ENCODE assay signal across 22 cellular contexts in the genomic region with DNA sequence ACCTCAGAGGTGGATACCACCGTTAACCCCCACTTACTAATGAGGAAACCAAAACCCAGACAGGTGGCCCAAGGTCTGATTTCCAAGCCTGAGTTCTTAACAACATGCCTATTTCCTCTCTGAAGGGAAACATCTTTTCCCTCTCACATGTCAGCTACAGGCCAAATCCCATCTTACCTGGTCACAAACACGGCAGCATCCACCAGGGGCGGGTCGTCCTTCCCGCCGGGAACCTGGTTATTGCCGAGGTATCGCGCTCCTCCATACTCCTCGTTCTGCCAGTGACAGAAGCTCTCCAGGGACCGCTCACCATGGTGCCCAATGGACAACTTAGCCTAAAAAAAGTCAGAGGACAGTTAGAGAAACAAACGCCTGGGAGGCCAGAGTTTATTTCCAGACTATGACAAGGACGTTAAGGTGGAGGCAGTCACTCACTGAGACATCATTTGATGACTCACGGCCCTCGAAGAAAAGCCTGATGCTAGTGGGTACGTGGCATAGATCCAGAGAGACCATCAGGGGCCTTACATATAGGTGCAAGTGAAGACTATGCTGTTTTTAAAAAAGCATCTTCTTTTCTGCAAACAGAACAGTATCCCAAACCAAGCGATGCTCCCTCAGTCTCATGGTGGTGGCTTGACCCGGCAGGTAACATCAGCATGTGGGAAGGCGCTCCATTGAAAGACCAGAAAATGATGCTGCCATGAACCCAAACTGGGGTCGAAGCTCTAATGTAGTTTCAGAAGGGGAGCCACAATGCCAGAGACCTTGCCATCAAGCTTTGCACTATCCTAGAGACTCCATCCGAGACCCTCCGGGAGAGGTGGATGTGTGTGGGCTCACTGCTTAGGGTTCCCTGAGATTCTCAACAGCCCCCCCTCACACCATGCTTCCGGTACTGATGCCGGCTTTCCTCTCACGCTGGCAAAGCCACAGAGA.
DNase-seq lines count a peak whose midpoint lies in the region; ATAC-seq, FAIRE-seq and TF ChIP-seq lines count a peak whose summit lies in the region.
"Had no signal": no experiment of that assay in that cellular context is flagged by ENCODE, and none has a peak within 500 bp of the region (broad histone marks: within the 10 kb centered on the region; RNA-seq: fewer than 3 reads in every experiment).

No MANE protein-coding gene starts in this region.

- no peaks in the 10 kb centered on the region for H3K27me3 Mint-ChIP-seq in activated T-cell treated with anti-CD3 and anti-CD28 coated beads, Interleukin-2, amount 50 U/mL, for 72 hours (ENCODE audit: low read depth)
- H3K27me3 Mint-ChIP-seq: IgD-negative memory B cell had no signal

- CTCF ChIA-PET in HepG2 (lab: Yijun Ruan, JAX; ENCODE audit: low intra/inter-chr PET ratio, low total read pairs): no interaction called here

- H2AFZ ChIP-seq in HepG2 (ENCODE audit: low read length): no peak overlapping the region

- 52% methylated on average over 22 of the region's 25 CpGs for WGBS in HepG2 (ENCODE audit: low lambda C conversion rate)
- WGBS in stomach, 5 donors: 80 to 93% (median 85%) methylated on average over 25 of the region's 25 CpGs

- H3K36me3 Mint-ChIP-seq in activated T-cell treated with anti-CD3 and anti-CD28 coated beads, Interleukin-2, amount 50 U/mL, for 72 hours (ENCODE audit: insufficient read depth in 2 of 2): peaks cover 0 to 2% of the 10 kb centered on the region in 2 donors
- H3K36me3 Mint-ChIP-seq: IgD-negative memory B cell had no signal

- H3K79me2 ChIP-seq in HepG2 (ENCODE audit: insufficient read depth, low read length): no peaks in the 10 kb centered on the region

- no peak for ATAC-seq in activated T-cell treated with anti-CD3 and anti-CD28 coated beads, Interleukin-2, amount 50 U/mL, for 72 hours (replicated peaks in 1 of 2)
- ATAC-seq in HepG2 (no peak), GM19397 (IDR thresholded peaks at IDR 0.05; ENCODE audit: unreplicated experiment) (no peak)

- H3K9me3 ChIP-seq in colonic mucosa: no peaks in the 10 kb centered on the region
- H3K9me3 ChIP-seq in HepG2 (ENCODE audit: low read length): no peaks in the 10 kb centered on the region
- no peaks in the 10 kb centered on the region for H3K9me3 ChIP-seq in stomach

- TF ChIP-seq RAD21 in HepG2 (CRISPR knock-in tag; IDR thresholded peaks at IDR 0.05): no peak

- H3K27me3 ChIP-seq in colonic mucosa: no peaks in the 10 kb centered on the region
- H3K27me3 ChIP-seq in HepG2 (ENCODE audit: control insufficient read depth in 1 of 2, insufficient read depth in 2 of 2, low read length in 2 of 2): no peaks in the 10 kb centered on the region
- H3K27me3 ChIP-seq in stomach: no peaks in the 10 kb centered on the region

- POLR2A ChIA-PET in HepG2 (lab: Yijun Ruan, JAX): no interaction called here

- H3K9me3 Mint-ChIP-seq in activated T-cell treated with anti-CD3 and anti-CD28 coated beads, Interleukin-2, amount 50 U/mL, for 72 hours: peaks cover 2% of the 10 kb centered on the region in 2 donors
- H3K9me3 Mint-ChIP-seq: IgD-negative memory B cell had no signal

- in situ Hi-C loops in HepG2 (cut with HindIII; ENCODE audit: extremely low pct_ligation_motif_present, low pct_unique_long_range_greater_than_20kb): no loop called here

- H3K4me1 ChIP-seq in colonic mucosa: no peaks in the 10 kb centered on the region
- no peaks in the 10 kb centered on the region for H3K4me1 ChIP-seq in HepG2 (ENCODE audit: insufficient read depth, low read length)
- H3K4me1 ChIP-seq in stomach: no peaks in the 10 kb centered on the region

- no peak overlapping the region for H3K4me3 ChIP-seq in colonic mucosa
- no peak overlapping the region for H3K4me3 ChIP-seq in HepG2 (replicated peaks in 1 of 3; ENCODE audit: insufficient read depth in 1 of 3, low read depth in 2 of 3, low read length in 3 of 3)
- H3K4me3 ChIP-seq in stomach: no peak overlapping the region

- DNase-seq in activated T-cell treated with anti-CD3 and anti-CD28 coated beads, Interleukin-2, amount 50 U/mL, for 1 hour: peak; percentile 4
- no peak for DNase-seq in activated T-cell treated with anti-CD3 and anti-CD28 coated beads, Interleukin-2, amount 50 U/mL, for 72 hours
- DNase-seq in colonic mucosa (peak; percentile 4), HepG2 (ENCODE audit: low spot score) (no peak), stomach (peak; percentile 16), AG08396 (ENCODE audit: low spot score) (no peak), GM03348 (ENCODE audit: low spot score) (no peak)
- DNase-seq: 8988T, ACHN, Calu3, DMS153, HCEC 1CT, MM.1S, NCI-H2029, NCI-H2227 treated with DMSO at 0.1 percent for 48 hours, NCI-H526 treated with DMSO at 0.1 percent for 48 hours, RPMI8226, SHP77 had no signal

- TF ChIP-seq POLR2A in HepG2 (IDR thresholded peaks at IDR 0.05; ENCODE audit: insufficient read depth in 1 of 2, low read depth in 2 of 2, low read length in 2 of 2) (no peak), stomach (IDR thresholded peaks at IDR 0.05) (no peak)

- H3K36me3 ChIP-seq in colonic mucosa (no peaks in the 10 kb centered on the region), HepG2 (replicated peaks in 1 of 2; ENCODE audit: control insufficient read depth in 1 of 2, insufficient read depth in 2 of 2, low read length in 2 of 2) (no peaks in the 10 kb centered on the region), stomach (peaks cover 0 to 22% (median 9%) of the 10 kb centered on the region in 4 donors)

- no peaks in the 10 kb centered on the region for H3K4me1 Mint-ChIP-seq in activated T-cell treated with anti-CD3 and anti-CD28 coated beads, Interleukin-2, amount 50 U/mL, for 72 hours (ENCODE audit: low read depth)
- H3K4me1 Mint-ChIP-seq: IgD-negative memory B cell had no signal

- no TSS peak for BruUV-seq in HepG2 (replicated peaks; lab: Mats Ljungman, UMichigan)

- FAIRE-seq in HepG2 (lab: Jason Lieb, UNC): no peak
- FAIRE-seq: H1 had no signal

- TF ChIP-seq EP300 in HepG2 (IDR thresholded peaks at IDR 0.05; ENCODE audit: low read depth in 2 of 2, low read length in 2 of 2) (no peak), HepG2 (CRISPR knock-in tag; IDR thresholded peaks at IDR 0.05; ENCODE audit: borderline replicate concordance) (no peak), stomach (IDR thresholded peaks at IDR 0.05) (no peak)

- H3K4me2 ChIP-seq in HepG2 (ENCODE audit: low read depth, low read length): no peak overlapping the region
- H3K4me2 ChIP-seq: KMS-11 had no signal

- H3K9ac ChIP-seq in colonic mucosa (ENCODE audit: low read depth in 2 of 2, low read length in 2 of 2) (no peak overlapping the region), HepG2 (ENCODE audit: insufficient read depth, low read depth, low read length) (no peak overlapping the region)
- H3K9ac ChIP-seq: KMS-11 had no signal

- H3K27ac Mint-ChIP-seq in activated T-cell treated with anti-CD3 and anti-CD28 coated beads, Interleukin-2, amount 50 U/mL, for 72 hours: no peak overlapping the region
- H3K27ac Mint-ChIP-seq: IgD-negative memory B cell had no signal

- no peaks in the 10 kb centered on the region for H4K20me1 ChIP-seq in HepG2 (ENCODE audit: insufficient read depth, low read length)

- TF ChIP-seq CTCF in colonic mucosa (IDR thresholded peaks at IDR 0.05) (no peak), HepG2 (CRISPR knock-in tag; IDR thresholded peaks at IDR 0.05) (no peak), stomach (IDR thresholded peaks at IDR 0.05) (no peak)

- H3K4me3 Mint-ChIP-seq in activated T-cell treated with anti-CD3 and anti-CD28 coated beads, Interleukin-2, amount 50 U/mL, for 72 hours: no peak overlapping the region

- H3K27ac ChIP-seq in colonic mucosa (no peak overlapping the region), HepG2 (ENCODE audit: extremely low read length, insufficient read depth, low read length) (no peak overlapping the region), stomach (no peak overlapping the region)
- H3K27ac ChIP-seq: KMS-11 had no signal

- intact Hi-C loops in colonic mucosa (cut with DNase I) (no loop called here), HepG2 (cut with micrococcal nuclease; ENCODE audit: unreplicated experiment) (loop anchor here (5.0 kb wide), 1 partner anchor 1859 kb away; no protein-coding TSS in a partner anchor), stomach (cut with DNase I; ENCODE audit: low total_unique reads) (loop anchor here (5.0 kb wide), 1 partner anchor 501 kb away; no protein-coding TSS in a partner anchor)

TF ChIP-seq in HepG2, 621 proteins besides CTCF, POLR2A, EP300 and RAD21:
- TF ChIP-seq NFYB (CRISPR knock-in tag; IDR thresholded peaks at IDR 0.05) (no peak), CREB1 (IDR thresholded peaks at IDR 0.05) (0 out of 2 replicates have a peak, but pooled peaks have one; percentile 17), CREB1 (CRISPR knock-in tag; IDR thresholded peaks at IDR 0.05) (no peak)

Comparison
In these comparisons a context has a peak if more than half of its experiments do, and no peak if none do; other contexts are left out.
1. DNase-seq: peak in activated T-cell treated with anti-CD3 and anti-CD28 coated beads, Interleukin-2, amount 50 U/mL, for 1 hour (single experiment), colonic mucosa (single experiment) and stomach (single experiment); none in activated T-cell treated with anti-CD3 and anti-CD28 coated beads, Interleukin-2, amount 50 U/mL, for 72 hours (0 of 2), HepG2 (single experiment), AG08396 (single experiment) and GM03348 (single experiment).